In genomic region chr16:9422769-9423513, GRCh38 we compare ENCODE assay signal across 2 cellular contexts.
TF ChIP-seq lines count a peak whose summit lies in the region.

No MANE protein-coding gene starts in this region.

TF ChIP-seq in GM23338, 12 proteins besides CTCF, POLR2A, EP300 and RAD21 (continued from another document):
- TF ChIP-seq, protein P1, sequence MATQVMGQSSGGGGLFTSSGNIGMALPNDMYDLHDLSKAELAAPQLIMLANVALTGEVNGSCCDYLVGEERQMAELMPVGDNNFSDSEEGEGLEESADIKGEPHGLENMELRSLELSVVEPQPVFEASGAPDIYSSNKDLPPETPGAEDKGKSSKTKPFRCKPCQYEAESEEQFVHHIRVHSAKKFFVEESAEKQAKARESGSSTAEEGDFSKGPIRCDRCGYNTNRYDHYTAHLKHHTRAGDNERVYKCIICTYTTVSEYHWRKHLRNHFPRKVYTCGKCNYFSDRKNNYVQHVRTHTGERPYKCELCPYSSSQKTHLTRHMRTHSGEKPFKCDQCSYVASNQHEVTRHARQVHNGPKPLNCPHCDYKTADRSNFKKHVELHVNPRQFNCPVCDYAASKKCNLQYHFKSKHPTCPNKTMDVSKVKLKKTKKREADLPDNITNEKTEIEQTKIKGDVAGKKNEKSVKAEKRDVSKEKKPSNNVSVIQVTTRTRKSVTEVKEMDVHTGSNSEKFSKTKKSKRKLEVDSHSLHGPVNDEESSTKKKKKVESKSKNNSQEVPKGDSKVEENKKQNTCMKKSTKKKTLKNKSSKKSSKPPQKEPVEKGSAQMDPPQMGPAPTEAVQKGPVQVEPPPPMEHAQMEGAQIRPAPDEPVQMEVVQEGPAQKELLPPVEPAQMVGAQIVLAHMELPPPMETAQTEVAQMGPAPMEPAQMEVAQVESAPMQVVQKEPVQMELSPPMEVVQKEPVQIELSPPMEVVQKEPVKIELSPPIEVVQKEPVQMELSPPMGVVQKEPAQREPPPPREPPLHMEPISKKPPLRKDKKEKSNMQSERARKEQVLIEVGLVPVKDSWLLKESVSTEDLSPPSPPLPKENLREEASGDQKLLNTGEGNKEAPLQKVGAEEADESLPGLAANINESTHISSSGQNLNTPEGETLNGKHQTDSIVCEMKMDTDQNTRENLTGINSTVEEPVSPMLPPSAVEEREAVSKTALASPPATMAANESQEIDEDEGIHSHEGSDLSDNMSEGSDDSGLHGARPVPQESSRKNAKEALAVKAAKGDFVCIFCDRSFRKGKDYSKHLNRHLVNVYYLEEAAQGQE (IDR thresholded peaks at IDR 0.05; ENCODE audit: unreplicated experiment): no peak
- TF ChIP-seq JUNB (IDR thresholded peaks at IDR 0.05; ENCODE audit: unreplicated experiment): no peak
- TF ChIP-seq ZNF462 (CRISPR knock-in tag; IDR thresholded peaks at IDR 0.05): no peak

TF ChIP-seq in liver, 16 proteins besides CTCF, POLR2A, EP300 and RAD21 (continued from another document):
- peak; percentile 82 for TF ChIP-seq MAX (IDR thresholded peaks at IDR 0.05)
- peak; percentile 94 for TF ChIP-seq HNF4G (IDR thresholded peaks at IDR 0.05)
- peak; percentile 78 for TF ChIP-seq ATF3 (IDR thresholded peaks at IDR 0.05)
- TF ChIP-seq TAF1 (conservative IDR thresholded peaks at IDR 0.05): no peak
- TF ChIP-seq SP1 (IDR thresholded peaks at IDR 0.05): peak; percentile 92
- peak; percentile 64 for TF ChIP-seq NR2F2 (IDR thresholded peaks at IDR 0.05)
